Comparison of ENCODE assay signal across 8 cellular contexts in genomic region chr2:216222650-216223352, GRCh38.
DNase-seq lines count a peak whose midpoint lies in the region; ATAC-seq, FAIRE-seq and TF ChIP-seq lines count a peak whose summit lies in the region.

No MANE protein-coding gene starts in this region.

- intact Hi-C loops in ovary (cut with DNase I) = no loop called here

- peak overlapping the region; percentile 30 for H3K27ac Mint-ChIP-seq in astrocyte (ENCODE audit: unreplicated experiment)
- H3K27ac Mint-ChIP-seq in CD8-positive, alpha-beta memory T cell = peak overlapping the region in 2 of 8 donors; percentile 2 to 4

- CTCF ChIA-PET in GM10248 (lab: Yijun Ruan, JAX) = interaction anchor here (0.8 to 4.6 kb wide), 27 partner anchors 8 to 443 kb away, joined by 3 to 51 read pairs (median 5); partner anchors contain the start of genes RPL37A and SMARCAL1
- CTCF ChIA-PET in CD8-positive, alpha-beta memory T cell (lab: Charles Lee) = interaction anchor here (0.6 to 2.1 kb wide), 4 partner anchors 28 to 1490 kb away, joined by 3 to 7 read pairs (median 3); no protein-coding TSS in a partner anchor

- no peaks in the 10 kb centered on the region for H3K79me2 ChIP-seq in astrocyte (ENCODE audit: insufficient read depth, low read length)

- ATAC-seq in GM19463 (IDR thresholded peaks at IDR 0.05; ENCODE audit: unreplicated experiment) = peak; percentile 62
- ATAC-seq in HG03457 (IDR thresholded peaks at IDR 0.05; ENCODE audit: unreplicated experiment) = peak; percentile 49

- TF ChIP-seq CTCF in GM10248 (IDR thresholded peaks at IDR 0.05; ENCODE audit: control extremely low read depth, extremely low read depth, low read depth, missing control alignments) (peak; percentile 73), astrocyte (IDR thresholded peaks at IDR 0.05; ENCODE audit: insufficient read depth, low read depth, low read length) (peak; percentile 29), ovary (IDR thresholded peaks at IDR 0.05) (no peak)

- H3K4me2 ChIP-seq in astrocyte (ENCODE audit: low read length) = peak overlapping the region; percentile 47

- TF ChIP-seq EP300 in ovary (IDR thresholded peaks at IDR 0.05) = no peak

- H3K4me1 ChIP-seq in astrocyte (ENCODE audit: insufficient read depth, low read length) (peaks cover 29% of the 10 kb centered on the region), ovary (ENCODE audit: insufficient read depth) (no peaks in the 10 kb centered on the region)
- H3K4me1 ChIP-seq in CD8-positive, alpha-beta memory T cell (ENCODE audit: insufficient read depth, low read length) = peaks cover 6% of the 10 kb centered on the region

- peak; percentile 41 for DNase-seq in GM10248 (ENCODE audit: extremely low spot score)
- peak; percentile 54 for DNase-seq in astrocyte (ENCODE audit: low read depth)
- no peak for DNase-seq in CD8-positive, alpha-beta memory T cell
- no peak for DNase-seq in pons (ENCODE audit: low spot score)
- DNase-seq in NCI-H2029 (lab: John Stamatoyannopoulos, UW) = no peak
- DNase-seq in ovary = no peak

- no peak for TF ChIP-seq POLR2A in ovary (IDR thresholded peaks at IDR 0.05)

- no peak for FAIRE-seq in astrocyte (lab: Jason Lieb, UNC)

- no peaks in the 10 kb centered on the region for H3K9me3 Mint-ChIP-seq in astrocyte (ENCODE audit: unreplicated experiment)
- H3K9me3 Mint-ChIP-seq in CD8-positive, alpha-beta memory T cell = no peaks in the 10 kb centered on the region

- POLR2A ChIA-PET in GM10248 (lab: Yijun Ruan, JAX) = interaction anchor here (1.0 kb wide), 1 partner anchor 284 kb away, joined by 3 read pairs; no protein-coding TSS in a partner anchor
- POLR2A ChIA-PET in CD8-positive, alpha-beta memory T cell (lab: Charles Lee) = no interaction called here

- WGBS in ovary, 3 donors = 64 to 69% (median 67%) methylated on average over 4 of the region's 4 CpGs

- no peak overlapping the region for H3K9ac ChIP-seq in astrocyte (ENCODE audit: low read length)

- H2AFZ ChIP-seq in astrocyte (ENCODE audit: low read depth, low read length) = no peak overlapping the region

- H3K4me1 Mint-ChIP-seq in astrocyte (ENCODE audit: low read depth, unreplicated experiment) = peaks cover 27% of the 10 kb centered on the region
- H3K4me1 Mint-ChIP-seq in CD8-positive, alpha-beta memory T cell = peaks cover 13 to 17% (median 16%) of the 10 kb centered on the region in 3 donors

- H3K27me3 ChIP-seq in astrocyte (ENCODE audit: insufficient read depth, low read length) (no peaks in the 10 kb centered on the region), ovary (no peaks in the 10 kb centered on the region)
- H3K27me3 ChIP-seq in CD8-positive, alpha-beta memory T cell (ENCODE audit: insufficient read depth, low read length, poor library complexity, severe bottlenecking) = no peaks in the 10 kb centered on the region

- no peaks in the 10 kb centered on the region for H4K20me1 ChIP-seq in astrocyte (ENCODE audit: insufficient read depth, low read length)

- H3K36me3 Mint-ChIP-seq in astrocyte (ENCODE audit: low read depth, unreplicated experiment) = peaks cover 11% of the 10 kb centered on the region
- H3K36me3 Mint-ChIP-seq in CD8-positive, alpha-beta memory T cell = peaks cover 0 to 13% (median 0%) of the 10 kb centered on the region in 3 donors

- H3K4me3 Mint-ChIP-seq in astrocyte (ENCODE audit: unreplicated experiment) = no peak overlapping the region
- H3K4me3 Mint-ChIP-seq in CD8-positive, alpha-beta memory T cell = no peak overlapping the region

- H3K36me3 ChIP-seq in astrocyte (ENCODE audit: insufficient read depth, low read length) = no peaks in the 10 kb centered on the region
- H3K36me3 ChIP-seq in CD8-positive, alpha-beta memory T cell (ENCODE audit: insufficient read depth, low read length) = no peaks in the 10 kb centered on the region
- no peaks in the 10 kb centered on the region for H3K36me3 ChIP-seq in ovary

- H3K27ac ChIP-seq in astrocyte (ENCODE audit: low read depth, low read length) = no peak overlapping the region
- H3K27ac ChIP-seq in CD8-positive, alpha-beta memory T cell (ENCODE audit: low read depth, low read length) = no peak overlapping the region
- H3K27ac ChIP-seq in ovary = no peak overlapping the region

- H3K4me3 ChIP-seq in astrocyte (ENCODE audit: insufficient read depth, low read depth, low read length) (no peak overlapping the region), ovary (no peak overlapping the region)
- no peak overlapping the region for H3K4me3 ChIP-seq in CD8-positive, alpha-beta memory T cell (ENCODE audit: low read length)

- H3K9me3 ChIP-seq in astrocyte (ENCODE audit: insufficient read depth, low read depth, low read length) (no peaks in the 10 kb centered on the region), ovary (no peaks in the 10 kb centered on the region)
- no peaks in the 10 kb centered on the region for H3K9me3 ChIP-seq in CD8-positive, alpha-beta memory T cell (ENCODE audit: low read length)

- no peaks in the 10 kb centered on the region for H3K27me3 Mint-ChIP-seq in astrocyte (ENCODE audit: low read depth, unreplicated experiment)
- H3K27me3 Mint-ChIP-seq in CD8-positive, alpha-beta memory T cell = no peaks in the 10 kb centered on the region

Comparison
In these comparisons a context has a peak if more than half of its experiments do, and no peak if none do; other contexts are left out.
1. DNase-seq: peak in GM10248 (single experiment) and astrocyte (single experiment); none in CD8-positive, alpha-beta memory T cell (0 of 5), pons (single experiment), NCI-H2029 (single experiment) and ovary (0 of 5).
2. CTCF ChIP-seq: peak in GM10248 (single experiment) and astrocyte (single experiment); none in ovary (0 of 3).